8 cellular contexts compared by ENCODE assay signal in genomic region chr1:167683641-167684502, GRCh38.
DNase-seq lines count a peak whose midpoint lies in the region; ATAC-seq lines count a peak whose summit lies in the region.

No MANE protein-coding gene starts in this region.

- in situ Hi-C loops in ACHN (cut with HindIII; ENCODE audit: low pct_ligation_motif_present, low pct_unique_long_range_greater_than_20kb, low sequenced_read_pairs): no loop called here

- peak overlapping the region; percentile 96 for H3K27ac Mint-ChIP-seq in activated naive CD4-positive, alpha-beta T cell treated with anti-CD3 and anti-CD28 coated beads, Interleukin-2, amount 50 U/mL, for 24 hours
- H3K27ac Mint-ChIP-seq in central memory CD8-positive, alpha-beta T cell (ENCODE audit: low read depth): peak overlapping the region; percentile 82

- DNase-seq in activated naive CD4-positive, alpha-beta T cell treated with anti-CD3 and anti-CD28 coated beads, Interleukin-2, amount 50 U/mL, for 16 hours: no peak
- DNase-seq in central memory CD8-positive, alpha-beta T cell (ENCODE audit: low spot score in 2 of 2): no peak
- DNase-seq in islet precursor cell (peak; percentile 97), ACHN (no peak), NCI-H2029 (lab: John Stamatoyannopoulos, UW) (no peak), NAMALWA (ENCODE audit: low spot score) (no peak)

- no peaks in the 10 kb centered on the region for H3K27me3 Mint-ChIP-seq in activated naive CD4-positive, alpha-beta T cell treated with anti-CD3 and anti-CD28 coated beads, Interleukin-2, amount 50 U/mL, for 24 hours
- H3K27me3 Mint-ChIP-seq in central memory CD8-positive, alpha-beta T cell: no peaks in the 10 kb centered on the region

- H3K4me1 Mint-ChIP-seq in activated naive CD4-positive, alpha-beta T cell treated with anti-CD3 and anti-CD28 coated beads, Interleukin-2, amount 50 U/mL, for 24 hours: peaks cover 25% of the 10 kb centered on the region
- H3K4me1 Mint-ChIP-seq in central memory CD8-positive, alpha-beta T cell: peaks cover 16% of the 10 kb centered on the region

- no peak overlapping the region for H3K4me3 Mint-ChIP-seq in activated naive CD4-positive, alpha-beta T cell treated with anti-CD3 and anti-CD28 coated beads, Interleukin-2, amount 50 U/mL, for 24 hours
- H3K4me3 Mint-ChIP-seq in central memory CD8-positive, alpha-beta T cell: no peak overlapping the region

- no peaks in the 10 kb centered on the region for H3K9me3 Mint-ChIP-seq in activated naive CD4-positive, alpha-beta T cell treated with anti-CD3 and anti-CD28 coated beads, Interleukin-2, amount 50 U/mL, for 24 hours
- H3K9me3 Mint-ChIP-seq in central memory CD8-positive, alpha-beta T cell: no peaks in the 10 kb centered on the region

- ATAC-seq in central memory CD8-positive, alpha-beta T cell (replicated peaks; ENCODE audit: extremely low read depth, poor library complexity, severe bottlenecking): no peak
- no peak for ATAC-seq in HG02763 (IDR thresholded peaks at IDR 0.05; ENCODE audit: unreplicated experiment)

- peaks cover 4% of the 10 kb centered on the region for H3K36me3 Mint-ChIP-seq in activated naive CD4-positive, alpha-beta T cell treated with anti-CD3 and anti-CD28 coated beads, Interleukin-2, amount 50 U/mL, for 24 hours
- H3K36me3 Mint-ChIP-seq in central memory CD8-positive, alpha-beta T cell (ENCODE audit: insufficient read depth): peaks cover 54% of the 10 kb centered on the region
